8 cellular contexts compared by ENCODE assay signal in the genomic region with DNA sequence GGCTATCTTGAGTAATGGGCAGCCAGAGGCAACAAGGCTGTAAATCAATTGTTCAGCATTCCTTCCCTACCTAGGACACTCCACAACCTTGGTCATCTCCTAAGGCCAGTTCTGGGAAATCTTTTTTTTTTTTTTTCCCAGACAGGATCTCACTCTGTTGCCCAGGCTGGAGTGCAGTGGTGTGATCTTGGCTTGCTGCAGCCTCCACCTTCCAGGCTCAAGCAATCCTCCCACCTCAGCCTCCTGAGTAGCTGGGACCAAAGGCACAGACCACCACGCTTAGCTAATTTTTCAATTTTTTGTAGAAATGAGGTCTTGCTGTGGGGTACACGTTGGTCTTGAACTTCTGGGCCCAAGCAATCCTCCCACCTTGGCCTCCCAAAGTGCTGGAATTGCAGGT. TPM values are rescaled to one million over a fixed set of nuclear protein-coding genes. Genes with fewer than 3 reads are reported as not detected.
DNase-seq lines count a peak whose midpoint lies in the region; ATAC-seq and TF ChIP-seq lines count a peak whose summit lies in the region.
"Not testable (repeated sequence)": the region's sequence is repeated elsewhere in the genome, so short reads cannot be mapped to it uniquely, and the experiment has no call there.

No MANE protein-coding gene starts in this region.

- TF ChIP-seq CTCF in CD4-positive, alpha-beta T cell (IDR thresholded peaks at IDR 0.05); SU-DHL-6 (IDR thresholded peaks at IDR 0.05; ENCODE audit: insufficient read depth, low read length, poor library complexity, severe bottlenecking); activated CD8-positive, alpha-beta T cell treated with anti-CD3 and anti-CD28 coated beads for 36 hours (IDR thresholded peaks at IDR 0.05); glutamatergic neuron (IDR thresholded peaks at IDR 0.05; ENCODE audit: partially characterized antibody, unreplicated experiment): not testable (repeated sequence)

- intact Hi-C loops in CD4-positive, alpha-beta T cell (cut with DNase I, micrococcal nuclease) = loop anchor here (2.0 to 10.0 kb wide), 2 partner anchors 16 to 1844 kb away; partner anchors contain the start of gene RGMB (in 1 of the 2)
- intact Hi-C loops in activated CD8-positive, alpha-beta T cell treated with anti-CD3 and anti-CD28 coated beads for 36 hours (cut with micrococcal nuclease) = loop anchor here (5.0 to 10.0 kb wide), 2 partner anchors 34 to 74 kb away; no protein-coding TSS in a partner anchor

- not testable (repeated sequence) for H3K36me3 ChIP-seq in SU-DHL-6 (ENCODE audit: low read length)

- CTCF ChIA-PET in CD4-positive, alpha-beta T cell (lab: Charles Lee) = interaction anchor here (0.5 to 0.9 kb wide), 3 partner anchors 17 to 62 kb away, joined by 3 read pairs; no protein-coding TSS in a partner anchor
- CTCF ChIA-PET in activated CD8-positive, alpha-beta T cell treated with anti-CD3 and anti-CD28 coated beads for 36 hours (lab: Charles Lee) = interaction anchor here (1.4 to 2.2 kb wide), 4 partner anchors 10 to 62 kb away, joined by 4 to 7 read pairs (median 6); partner anchors contain the start of gene ERAP2

- H4K20me1 ChIP-seq in SU-DHL-6 (ENCODE audit: low read depth, low read length) = not testable (repeated sequence)

- H3F3A ChIP-seq in SU-DHL-6 (ENCODE audit: insufficient read depth) = peaks cover 56% of the 10 kb centered on the region

- not testable (repeated sequence) for DNase-seq in CD4-positive, alpha-beta T cell; activated CD8-positive, alpha-beta T cell treated with anti-CD3 and anti-CD28 coated beads for 36 hours; glutamatergic neuron; naive thymus-derived CD8-positive, alpha-beta T cell

- H3K9ac ChIP-seq in SU-DHL-6 (ENCODE audit: low read length) = not testable (repeated sequence)

- H3K4me3 Mint-ChIP-seq in CD4-positive, alpha-beta T cell = peak overlapping the region; percentile 94
- H3K4me3 Mint-ChIP-seq in IgD-negative memory B cell = peak overlapping the region in 1 of 4 donors; percentile 91
- not testable (repeated sequence) for H3K4me3 Mint-ChIP-seq in activated CD8-positive, alpha-beta T cell treated with anti-CD3 and anti-CD28 coated beads for 36 hours; stimulated activated naive CD8-positive, alpha-beta T cell treated with anti-CD3 and anti-CD28 coated beads, Interleukin-15, Interleukin-2, amounts not matched to agents 100 ng/mL and 50 ng/mL, for 24 hours
- H3K4me3 Mint-ChIP-seq in activated naive CD4-positive, alpha-beta T cell treated with anti-CD3 and anti-CD28 coated beads, Interleukin-2, amount 50 U/mL, for 24 hours = peak overlapping the region; percentile 89
- H3K4me3 Mint-ChIP-seq in glutamatergic neuron (ENCODE audit: unreplicated experiment) = peak overlapping the region; percentile 30
- peak overlapping the region in 7 of 10 donors; percentile 67 to 97 (median 89) for H3K4me3 Mint-ChIP-seq in naive thymus-derived CD8-positive, alpha-beta T cell

- peaks cover 32% of the 10 kb centered on the region for H3K36me3 Mint-ChIP-seq in CD4-positive, alpha-beta T cell (ENCODE audit: low read depth)
- H3K36me3 Mint-ChIP-seq in IgD-negative memory B cell; activated naive CD4-positive, alpha-beta T cell treated with anti-CD3 and anti-CD28 coated beads, Interleukin-2, amount 50 U/mL, for 24 hours; glutamatergic neuron (ENCODE audit: unreplicated experiment); naive thymus-derived CD8-positive, alpha-beta T cell; stimulated activated naive CD8-positive, alpha-beta T cell treated with anti-CD3 and anti-CD28 coated beads, Interleukin-15, Interleukin-2, amounts not matched to agents 100 ng/mL and 50 ng/mL, for 24 hours (ENCODE audit: low read depth): not testable (repeated sequence)
- peaks cover 12% of the 10 kb centered on the region for H3K36me3 Mint-ChIP-seq in activated CD8-positive, alpha-beta T cell treated with anti-CD3 and anti-CD28 coated beads for 36 hours (ENCODE audit: low read depth)

- not testable (repeated sequence) for H3K27ac ChIP-seq in CD4-positive, alpha-beta T cell (ENCODE audit: low read depth, low read length); SU-DHL-6 (ENCODE audit: low read depth, low read length)

- H3K4me2 ChIP-seq in SU-DHL-6 (ENCODE audit: low read depth, low read length, poor library complexity, severe bottlenecking) = peak overlapping the region; percentile 91

- not testable (repeated sequence) for H2AFZ ChIP-seq in SU-DHL-6 (ENCODE audit: low read depth, low read length, severe bottlenecking)

- peaks cover 15% of the 10 kb centered on the region; the same call in 1 of the 2 replicates for H3K79me2 ChIP-seq in SU-DHL-6 (ENCODE audit: insufficient read depth, low read length)

- not testable (repeated sequence) for H3K9me2 ChIP-seq in SU-DHL-6 (replicated peaks; ENCODE audit: insufficient read depth, low read length)

- H3K4me3 ChIP-seq in SU-DHL-6 (ENCODE audit: insufficient read depth, low read length, poor library complexity, severe bottlenecking) = not testable (repeated sequence)

- H3K4me1 Mint-ChIP-seq in CD4-positive, alpha-beta T cell (ENCODE audit: low read depth) = peaks cover 70% of the 10 kb centered on the region
- H3K4me1 Mint-ChIP-seq in IgD-negative memory B cell = peaks cover 39 to 48% (median 40%) of the 10 kb centered on the region in 3 donors
- peaks cover 51% of the 10 kb centered on the region for H3K4me1 Mint-ChIP-seq in activated CD8-positive, alpha-beta T cell treated with anti-CD3 and anti-CD28 coated beads for 36 hours (ENCODE audit: low read depth)
- peaks cover 72% of the 10 kb centered on the region for H3K4me1 Mint-ChIP-seq in activated naive CD4-positive, alpha-beta T cell treated with anti-CD3 and anti-CD28 coated beads, Interleukin-2, amount 50 U/mL, for 24 hours
- H3K4me1 Mint-ChIP-seq in glutamatergic neuron (ENCODE audit: low read depth, unreplicated experiment) = peaks cover 25% of the 10 kb centered on the region
- peaks cover 34 to 76% (median 62%) of the 10 kb centered on the region in 4 donors for H3K4me1 Mint-ChIP-seq in naive thymus-derived CD8-positive, alpha-beta T cell
- H3K4me1 Mint-ChIP-seq in stimulated activated naive CD8-positive, alpha-beta T cell treated with anti-CD3 and anti-CD28 coated beads, Interleukin-15, Interleukin-2, amounts not matched to agents 100 ng/mL and 50 ng/mL, for 24 hours (ENCODE audit: low read depth) = peaks cover 67% of the 10 kb centered on the region

- not testable (repeated sequence) for ATAC-seq in CD4-positive, alpha-beta T cell (ENCODE audit: poor library complexity); activated CD8-positive, alpha-beta T cell treated with anti-CD3 and anti-CD28 coated beads for 36 hours; naive thymus-derived CD8-positive, alpha-beta T cell

- H3K27me3 ChIP-seq in CD4-positive, alpha-beta T cell (ENCODE audit: control insufficient read depth, insufficient read depth, low read length); SU-DHL-6 (ENCODE audit: low read length): not testable (repeated sequence)

- not testable (repeated sequence) for H3K9me3 ChIP-seq in CD4-positive, alpha-beta T cell (ENCODE audit: control insufficient read depth, low read length); SU-DHL-6 (ENCODE audit: insufficient read depth, low read length)

- POLR2A ChIA-PET in CD4-positive, alpha-beta T cell (lab: Charles Lee) = interaction anchor here (0.5 to 3.2 kb wide), 4 partner anchors 9 to 123 kb away, joined by 3 to 22 read pairs (median 4); partner anchors contain the start of genes ERAP1 and ERAP2
- POLR2A ChIA-PET in activated CD8-positive, alpha-beta T cell treated with anti-CD3 and anti-CD28 coated beads for 36 hours (lab: Charles Lee) = interaction anchor here (1.7 kb wide), 1 partner anchor 54 kb away, joined by 5 read pairs; the partner anchor contains the start of gene ERAP2
- POLR2A ChIA-PET in naive thymus-derived CD8-positive, alpha-beta T cell (lab: Charles Lee) = interaction anchor here (0.6 to 4.3 kb wide), 6 partner anchors 13 to 123 kb away, joined by 3 to 18 read pairs (median 6); partner anchors contain the start of genes ERAP1 and ERAP2

- not testable (repeated sequence) for H3K27me3 Mint-ChIP-seq in CD4-positive, alpha-beta T cell; IgD-negative memory B cell; activated CD8-positive, alpha-beta T cell treated with anti-CD3 and anti-CD28 coated beads for 36 hours; activated naive CD4-positive, alpha-beta T cell treated with anti-CD3 and anti-CD28 coated beads, Interleukin-2, amount 50 U/mL, for 24 hours; naive thymus-derived CD8-positive, alpha-beta T cell; stimulated activated naive CD8-positive, alpha-beta T cell treated with anti-CD3 and anti-CD28 coated beads, Interleukin-15, Interleukin-2, amounts not matched to agents 100 ng/mL and 50 ng/mL, for 24 hours
- peaks cover 13% of the 10 kb centered on the region for H3K27me3 Mint-ChIP-seq in glutamatergic neuron (ENCODE audit: unreplicated experiment)

- not testable (repeated sequence) for H3K27ac Mint-ChIP-seq in CD4-positive, alpha-beta T cell; activated naive CD4-positive, alpha-beta T cell treated with anti-CD3 and anti-CD28 coated beads, Interleukin-2, amount 50 U/mL, for 24 hours; glutamatergic neuron (ENCODE audit: unreplicated experiment)
- H3K27ac Mint-ChIP-seq in IgD-negative memory B cell = peak overlapping the region; percentile 95 to 97 (median 95)
- peak overlapping the region; percentile 70 for H3K27ac Mint-ChIP-seq in activated CD8-positive, alpha-beta T cell treated with anti-CD3 and anti-CD28 coated beads for 36 hours
- H3K27ac Mint-ChIP-seq in naive thymus-derived CD8-positive, alpha-beta T cell = peak overlapping the region in 8 of 10 donors; percentile 61 to 99 (median 87)
- H3K27ac Mint-ChIP-seq in stimulated activated naive CD8-positive, alpha-beta T cell treated with anti-CD3 and anti-CD28 coated beads, Interleukin-15, Interleukin-2, amounts not matched to agents 100 ng/mL and 50 ng/mL, for 24 hours = peak overlapping the region; percentile 85

- not testable (repeated sequence) for H3K9me3 Mint-ChIP-seq in CD4-positive, alpha-beta T cell; IgD-negative memory B cell; activated CD8-positive, alpha-beta T cell treated with anti-CD3 and anti-CD28 coated beads for 36 hours; activated naive CD4-positive, alpha-beta T cell treated with anti-CD3 and anti-CD28 coated beads, Interleukin-2, amount 50 U/mL, for 24 hours; glutamatergic neuron (ENCODE audit: unreplicated experiment); naive thymus-derived CD8-positive, alpha-beta T cell; stimulated activated naive CD8-positive, alpha-beta T cell treated with anti-CD3 and anti-CD28 coated beads, Interleukin-15, Interleukin-2, amounts not matched to agents 100 ng/mL and 50 ng/mL, for 24 hours

RNA-seq across cellular contexts. Expression of gene LNPEP, which starts 4.8 kb away (rescaled TPM):
- total RNA-seq in CD4-positive, alpha-beta T cell = 10 to 100 TPM; 52.0 to 52.7 TPM
- polyA plus RNA-seq in IgD-negative memory B cell = 20.1 TPM
- 10 to 100 TPM; 51.2 to 53.7 TPM for total RNA-seq in activated CD8-positive, alpha-beta T cell treated with anti-CD3 and anti-CD28 coated beads for 36 hours
- 9.3 TPM for total RNA-seq in glutamatergic neuron (ENCODE audit: unreplicated experiment)
- 100 to 1,000 TPM; 105 to 107 TPM for total RNA-seq in naive thymus-derived CD8-positive, alpha-beta T cell
- 10 to 100 TPM; 50.9 to 61.7 (median 52.4) TPM for polyA plus RNA-seq in naive thymus-derived CD8-positive, alpha-beta T cell

RNA-seq across cellular contexts. Expression of gene ERAP2, which starts 54.7 kb away (rescaled TPM):
- 10 to 100 TPM; 56.6 to 61.4 TPM for total RNA-seq in CD4-positive, alpha-beta T cell
- 87.4 TPM for polyA plus RNA-seq in IgD-negative memory B cell
- total RNA-seq in activated CD8-positive, alpha-beta T cell treated with anti-CD3 and anti-CD28 coated beads for 36 hours = 10 to 100 TPM; 43.0 to 44.5 TPM
- total RNA-seq in glutamatergic neuron (ENCODE audit: unreplicated experiment) = not detected
- total RNA-seq in naive thymus-derived CD8-positive, alpha-beta T cell = 10 to 100 TPM; 82.9 to 98.6 TPM
- polyA plus RNA-seq in naive thymus-derived CD8-positive, alpha-beta T cell = 100 to 1,000 TPM in 1 of 3 donors, 1 to 10 TPM in 2; 6.4 to 126 (median 6.6) TPM

Comparison
In these comparisons a context has a peak if more than half of its experiments do, and no peak if none do; other contexts are left out.
1. RNA of gene ERAP2, which starts 54.7 kb away (total RNA-seq): 82.9 to 98.6 TPM in naive thymus-derived CD8-positive, alpha-beta T cell, 56.6 to 61.4 TPM in CD4-positive, alpha-beta T cell and 43.0 to 44.5 TPM in activated CD8-positive, alpha-beta T cell treated with anti-CD3 and anti-CD28 coated beads for 36 hours; not detected in glutamatergic neuron (single experiment); every median in the first group is over 10 times any median in the second.